In the genomic region with DNA sequence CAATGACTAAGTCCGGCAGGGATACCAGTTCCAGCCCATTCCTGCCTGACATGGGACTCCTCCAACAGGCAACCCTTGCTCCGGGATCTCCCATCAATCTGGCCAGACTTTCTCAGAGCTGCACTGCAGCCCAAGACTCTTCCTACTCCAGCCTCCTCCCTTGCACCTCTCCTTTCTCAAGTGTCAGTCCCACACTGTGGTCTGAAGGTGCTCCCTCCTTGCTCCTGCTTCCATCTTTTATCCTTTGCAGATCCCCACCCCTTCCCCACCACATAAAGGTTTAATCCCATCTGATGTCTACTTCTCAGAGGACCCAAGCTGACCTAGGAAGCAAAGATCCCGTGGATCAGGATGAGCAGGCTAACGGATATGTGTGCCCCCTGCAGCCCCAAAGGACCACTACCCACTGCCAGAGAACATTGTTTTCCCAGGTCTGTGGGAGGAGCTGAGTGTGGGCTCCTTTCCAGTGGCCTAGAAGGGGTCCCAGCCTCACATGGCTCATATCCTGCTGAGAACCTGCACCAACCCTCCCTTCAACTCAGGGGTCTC, we compare ENCODE assay signal across 27 cellular contexts. TPM values are rescaled to one million over a fixed set of nuclear protein-coding genes. Genes with fewer than 3 reads are reported as not detected.
"Had no signal": no experiment of that assay in that cellular context is flagged by ENCODE, and none has a peak within 500 bp of the region (broad histone marks: within the 10 kb centered on the region; RNA-seq: fewer than 3 reads in every experiment).

No MANE protein-coding gene starts in this region.

- H3K27ac ChIP-seq: esophagus squamous epithelium, gastrocnemius medialis, left lung, lower lobe of right lung had no signal

- H3K4me1 ChIP-seq: esophagus squamous epithelium, gastrocnemius medialis, left lung, lower lobe of right lung had no signal

- H3K4me3 Mint-ChIP-seq: dendritic cell treated with granulocyte-macrophage colony-stimulating factor and Interleukin-4, amounts not matched to agents 40 ng/mL and 50 ng/mL, for 4 days; effector memory CD8-positive, alpha-beta T cell; naive thymus-derived CD4-positive, alpha-beta T cell had no signal

- H3K27me3 Mint-ChIP-seq: dendritic cell treated with granulocyte-macrophage colony-stimulating factor and Interleukin-4, amounts not matched to agents 40 ng/mL and 50 ng/mL, for 4 days had no signal

- H3K4me3 ChIP-seq: esophagus squamous epithelium, gastrocnemius medialis, heart right ventricle, left lung, lower lobe of right lung had no signal

- DNase-seq: cortex of kidney; effector CD8-positive, alpha-beta T cell; effector memory CD8-positive, alpha-beta T cell; esophagus squamous epithelium; foreskin fibroblast; foreskin melanocyte; gastrocnemius medialis; glutamatergic neuron; heart right ventricle; hippocampal formation; left cardiac atrium; left lung; left ventricle myocardium superior; lower lobe of right lung; mesenchymal stem cell; midbrain; naive thymus-derived CD4-positive, alpha-beta T cell had no signal

- H3K36me3 ChIP-seq: esophagus squamous epithelium, gastrocnemius medialis, heart right ventricle, left lung, lower lobe of right lung had no signal

- H3K27me3 ChIP-seq: esophagus squamous epithelium, gastrocnemius medialis, left lung had no signal

- H3K9me3 ChIP-seq: esophagus squamous epithelium, gastrocnemius medialis, heart right ventricle, left lung, lower lobe of right lung had no signal

- H3K4me1 Mint-ChIP-seq: naive thymus-derived CD4-positive, alpha-beta T cell had no signal

- ATAC-seq: effector memory CD8-positive, alpha-beta T cell; esophagus mucosa; gastrocnemius medialis; left cardiac atrium; left lung; lower lobe of right lung; naive thymus-derived CD4-positive, alpha-beta T cell had no signal

- H3K27ac Mint-ChIP-seq: dendritic cell treated with granulocyte-macrophage colony-stimulating factor and Interleukin-4, amounts not matched to agents 40 ng/mL and 50 ng/mL, for 4 days; effector memory CD8-positive, alpha-beta T cell had no signal

- H3K9me3 Mint-ChIP-seq: dendritic cell treated with granulocyte-macrophage colony-stimulating factor and Interleukin-4, amounts not matched to agents 40 ng/mL and 50 ng/mL, for 4 days; effector memory CD8-positive, alpha-beta T cell had no signal

RNA-seq across cellular contexts. Expression of gene XPNPEP2, which starts 33.3 kb away (rescaled TPM):
- total RNA-seq: dermis microvascular lymphatic vessel endothelial cell, endothelial cell of umbilical vein, epithelial cell of proximal tubule, glomerular endothelial cell, kidney epithelial cell, lung microvascular endothelial cell had no signal
- polyA plus RNA-seq: keratinocyte; naive thymus-derived CD4-positive, alpha-beta T cell had no signal

RNA-seq across cellular contexts. Expression of gene APLN, which starts 50.7 kb away (rescaled TPM):
- total RNA-seq: gastrocnemius medialis, mononuclear cell had no signal
- polyA plus RNA-seq: naive thymus-derived CD4-positive, alpha-beta T cell had no signal
